ENCODE assay signal across 15 cellular contexts in the genomic region with DNA sequence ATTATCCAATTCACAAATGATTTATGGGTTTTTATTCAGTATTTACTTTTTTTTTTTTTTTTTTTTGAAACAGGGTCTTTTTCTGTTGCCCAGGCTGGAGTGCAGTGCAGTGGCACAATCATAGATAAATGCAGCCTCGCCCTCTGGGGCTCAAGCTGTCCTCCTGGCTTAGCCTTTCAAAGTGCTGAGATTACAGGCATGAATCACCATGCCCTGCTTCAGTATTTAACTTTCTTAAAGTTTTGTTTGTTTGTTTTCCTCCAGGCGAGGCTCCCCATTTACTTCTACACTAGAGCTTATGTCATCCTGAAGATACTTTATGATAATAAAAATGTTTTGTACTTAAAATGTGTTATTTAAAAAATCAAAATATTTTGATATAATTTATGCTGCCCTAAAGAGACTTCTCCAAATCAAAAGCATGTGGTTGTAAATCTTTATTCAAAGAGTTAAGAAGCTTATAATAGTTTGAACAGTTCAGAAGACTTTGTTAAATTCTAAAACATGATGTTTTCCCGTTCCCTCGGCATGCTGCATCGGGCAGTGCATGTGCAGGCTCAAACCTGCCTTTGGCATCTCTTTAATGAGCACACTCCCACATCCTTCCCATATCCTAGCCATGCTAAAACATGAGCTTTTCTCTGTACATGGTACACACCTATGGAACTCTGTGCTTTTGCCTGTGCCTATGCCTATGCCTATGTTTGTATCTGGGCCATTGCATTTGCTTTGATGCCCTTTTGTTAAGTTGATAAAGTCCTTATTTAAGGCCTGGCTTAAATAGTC. TPM values are rescaled to one million over a fixed set of nuclear protein-coding genes. Genes with fewer than 3 reads are reported as not detected.
DNase-seq lines count a peak whose midpoint lies in the region; TF ChIP-seq lines count a peak whose summit lies in the region.
"Had no signal": no experiment of that assay in that cellular context is flagged by ENCODE, and none has a peak within 500 bp of the region (broad histone marks: within the 10 kb centered on the region; RNA-seq: fewer than 3 reads in every experiment).

No MANE protein-coding gene starts in this region.

- in situ Hi-C loops in HAP-1 (cut with MboI; ENCODE audit: low sequenced_read_pairs), result no loop called here

- TF ChIP-seq CTCF in fibroblast of lung (conservative IDR thresholded peaks at IDR 0.05 in 1 of 2, IDR thresholded peaks at IDR 0.05 in 1 of 2; ENCODE audit: low read depth in 1 of 2, low read length in 2 of 2), result no peak
- no peak for TF ChIP-seq CTCF in thyroid gland (IDR thresholded peaks at IDR 0.05)

- H3K9me3 ChIP-seq in SJSA1 (replicated peaks), result no peaks in the 10 kb centered on the region
- H3K9me3 ChIP-seq in fibroblast of lung (ENCODE audit: control insufficient read depth, insufficient read depth, low read depth, low read length), result no peaks in the 10 kb centered on the region
- no peaks in the 10 kb centered on the region for H3K9me3 ChIP-seq in HAP-1
- H3K9me3 ChIP-seq in thyroid gland, result no peaks in the 10 kb centered on the region
- H3K9me3 ChIP-seq: BLaER1 had no signal

- WGBS in thyroid gland, 2 donors, result 96 to 98% methylated on average over 5 of the region's 5 CpGs

- H3K36me3 ChIP-seq in SJSA1, result no peaks in the 10 kb centered on the region
- H3K36me3 ChIP-seq in fibroblast of lung (ENCODE audit: control insufficient read depth, insufficient read depth, low read length), result no peaks in the 10 kb centered on the region
- H3K36me3 ChIP-seq in HAP-1 (replicated peaks), result no peaks in the 10 kb centered on the region
- no peaks in the 10 kb centered on the region for H3K36me3 ChIP-seq in thyroid gland
- H3K36me3 ChIP-seq: BLaER1 had no signal

- H3K4me3 ChIP-seq in SJSA1 (no peak overlapping the region), fibroblast of lung (replicated peaks in 1 of 4; ENCODE audit: control extremely low read depth in 1 of 4, insufficient read depth in 1 of 4, low read depth in 3 of 4, low read length in 4 of 4) (no peak overlapping the region), HAP-1 (no peak overlapping the region), thyroid gland (replicated peaks in 1 of 3) (no peak overlapping the region)
- H3K4me3 ChIP-seq: BLaER1 had no signal

- no peaks in the 10 kb centered on the region for H3K27me3 ChIP-seq in SJSA1 (replicated peaks)
- H3K27me3 ChIP-seq in fibroblast of lung (ENCODE audit: control insufficient read depth, insufficient read depth, low read length), result no peaks in the 10 kb centered on the region
- H3K27me3 ChIP-seq in HAP-1 (ENCODE audit: low read depth), result no peaks in the 10 kb centered on the region
- no peaks in the 10 kb centered on the region for H3K27me3 ChIP-seq in thyroid gland
- H3K27me3 ChIP-seq: BLaER1 had no signal

- DNase-seq in H4 (ENCODE audit: low spot score), result peak; percentile 29
- peak; percentile 50 to 57 for DNase-seq in SJSA1 (ENCODE audit: low read depth in 1 of 2, low spot score in 2 of 2)
- DNase-seq in fibroblast of lung (ENCODE audit: low read depth in 2 of 2), result peak; percentile 23 to 39
- DNase-seq in renal cortical epithelial cell (ENCODE audit: low read depth), result peak; percentile 35
- DNase-seq in HAP-1 (ENCODE audit: low spot score in 2 of 2), result no peak
- no peak for DNase-seq in AG08396 (ENCODE audit: low spot score)
- DNase-seq in NCI-H524 treated with DMSO at 0.1 percent for 48 hours (lab: John Stamatoyannopoulos, UW), result no peak
- no peak for DNase-seq in thyroid gland
- DNase-seq: activated naive CD4-positive, alpha-beta T cell treated with Interleukin-2 at 50 U/mL for 16 hours; cerebellar nuclear complex; DND-41; NCI-H187; right cardiac atrium; stimulated activated naive CD8-positive, alpha-beta T cell treated with anti-CD3 and anti-CD28 coated beads, Interleukin-15, Interleukin-2, amounts not matched to agents 100 U/mL and 50 U/mL, for 24 hours had no signal

- no peaks in the 10 kb centered on the region for H4K20me1 ChIP-seq in fibroblast of lung (ENCODE audit: control insufficient read depth, extremely low read depth, insufficient read depth, low read length)
- H4K20me1 ChIP-seq: BLaER1 had no signal

- H3K27ac ChIP-seq in SJSA1, result no peak overlapping the region
- H3K27ac ChIP-seq in fibroblast of lung (ENCODE audit: insufficient read depth, low read length), result no peak overlapping the region
- no peak overlapping the region for H3K27ac ChIP-seq in thyroid gland
- H3K27ac ChIP-seq: BLaER1 had no signal

- no peaks in the 10 kb centered on the region for H3K79me2 ChIP-seq in fibroblast of lung (ENCODE audit: control insufficient read depth, insufficient read depth, low read length)

- no peak overlapping the region for H3K4me2 ChIP-seq in fibroblast of lung (ENCODE audit: extremely low read depth, insufficient read depth, low read length)
- H3K4me2 ChIP-seq: BLaER1 had no signal

- H2AFZ ChIP-seq in fibroblast of lung (ENCODE audit: low read length), result no peak overlapping the region

- intact Hi-C loops in thyroid gland (cut with DNase I), result no loop called here

- no peak for TF ChIP-seq POLR2A in thyroid gland (IDR thresholded peaks at IDR 0.05)

- H3K4me1 ChIP-seq in SJSA1 (replicated peaks) (peaks cover 54% of the 10 kb centered on the region), fibroblast of lung (ENCODE audit: control insufficient read depth, extremely low read depth, insufficient read depth, low read length) (peaks cover 11% of the 10 kb centered on the region), HAP-1 (no peaks in the 10 kb centered on the region), thyroid gland (no peaks in the 10 kb centered on the region)
- H3K4me1 ChIP-seq: BLaER1 had no signal

- H3K9ac ChIP-seq in fibroblast of lung (ENCODE audit: insufficient read depth, low read length), result no peak overlapping the region
- H3K9ac ChIP-seq: BLaER1 had no signal

RNA-seq across cellular contexts. Expression of a gene that starts 11.1 kb away (rescaled TPM):
- total RNA-seq in H4 (2014; rRNA removed; shearing (Covaris generic)), result 12.9 and 15.5 TPM in 2 replicates
- 0.60 and 2.1 TPM in 2 replicates for total RNA-seq in SJSA1 (2014; rRNA removed; shearing (Covaris generic))
- 19.8 and 51.4 TPM in 2 replicates for total RNA-seq in fibroblast of lung
- polyA plus RNA-seq in fibroblast of lung, result 29.7 and 30.5 TPM in 2 replicates
- 16.6 and 19.6 TPM in 2 replicates for polyA plus RNA-seq in fibroblast of lung (2012)
- 2.9 and 3.6 TPM in 2 replicates for polyA minus RNA-seq in fibroblast of lung (ENCODE audit: low replicate concordance)
- total RNA-seq in renal cortical epithelial cell, result 8.4 and 9.6 TPM in 2 replicates
- 10 to 100 TPM; 12.6 to 23.8 (median 14.4) TPM for total RNA-seq in thyroid gland

RNA-seq across cellular contexts. Expression of a gene that starts 20.6 kb away (rescaled TPM):
- total RNA-seq in H4 (2014; rRNA removed; shearing (Covaris generic)), result not detected in 2 replicates
- not detected in 2 replicates for total RNA-seq in SJSA1 (2014; rRNA removed; shearing (Covaris generic))
- total RNA-seq in fibroblast of lung (not detected in 2 replicates), renal cortical epithelial cell (not detected in 2 replicates), thyroid gland (not detected)
- not detected in 2 replicates for polyA plus RNA-seq in fibroblast of lung
- polyA plus RNA-seq in fibroblast of lung (2012), result not detected in 2 replicates
- not detected in 2 replicates for polyA minus RNA-seq in fibroblast of lung (ENCODE audit: low replicate concordance)

Comparison
In these comparisons a context has a peak if more than half of its experiments do, and no peak if none do; other contexts are left out.
1. DNase-seq: peak in H4 (single experiment), SJSA1 (2 of 2), fibroblast of lung (2 of 2) and renal cortical epithelial cell (single experiment); none in HAP-1 (0 of 2), AG08396 (single experiment), NCI-H524 treated with DMSO at 0.1 percent for 48 hours (single experiment) and thyroid gland (0 of 2).